Comparison of ENCODE assay signal across 8 cellular contexts in genomic region chr3:52277972-52278509, GRCh38. TPM values are rescaled to one million over a fixed set of nuclear protein-coding genes. Genes with fewer than 3 reads are reported as not detected.
DNase-seq lines count a peak whose midpoint lies in the region; ATAC-seq and TF ChIP-seq lines count a peak whose summit lies in the region.

No MANE protein-coding gene starts in this region.

- TF ChIP-seq CTCF in AG10803 (conservative IDR thresholded peaks at IDR 0.05; ENCODE audit: low read length) (peak; percentile 43), PC-9 (conservative IDR thresholded peaks at IDR 0.05) (peak; percentile 38; the same call in 1 of the 2 replicates), ascending aorta (IDR thresholded peaks at IDR 0.05) (peak; percentile 41 to 56 (median 48)), spleen (IDR thresholded peaks at IDR 0.05 in 8 of 11, conservative IDR thresholded peaks at IDR 0.05 in 3 of 11) (peak in 9 of 11 experiments; percentile 15 to 54 (median 47))

- no peaks in the 10 kb centered on the region for H3K9me2 ChIP-seq in PC-9 (ENCODE audit: insufficient read depth)

- H3K27ac ChIP-seq in PC-9, result peak overlapping the region; percentile 75
- peak overlapping the region; percentile 94 to 97 for H3K27ac ChIP-seq in ascending aorta
- H3K27ac ChIP-seq in iPS-18a (ENCODE audit: low read length), result peak overlapping the region; percentile 93
- H3K27ac ChIP-seq in spleen, result peak overlapping the region; percentile 94 to 99 (median 98)

- BruUV-seq in PC-9 (replicated peaks; lab: Mats Ljungman, UMichigan), result no TSS peak

- H2AFZ ChIP-seq in PC-9, result 0 out of 2 replicates have a peak overlapping the region, but pooled peaks have one; percentile 70

- CTCF ChIA-PET in PC-9 (lab: Charles Lee), result interaction anchor here (0.7 kb wide), 2 partner anchors 41 to 311 kb away, joined by 3 read pairs; partner anchors contain the start of gene PCBP4

- H3K4me3 ChIP-seq in AG10803 (ENCODE audit: low read length) (peak overlapping the region; percentile 97), PC-9 (peak overlapping the region; percentile 78), ascending aorta (peak overlapping the region; percentile 81 to 91), iPS-18a (ENCODE audit: low read length) (peak overlapping the region; percentile 75), spleen (peak overlapping the region; percentile 66 to 95 (median 82))

- peak overlapping the region; percentile 98 for H3K4me2 ChIP-seq in PC-9

- POLR2A ChIA-PET in PC-9 (lab: Charles Lee; ENCODE audit: unreplicated experiment), result interaction anchor here (0.7 to 1.0 kb wide), 2 partner anchors 41 to 304 kb away, joined by 3 to 11 read pairs; partner anchors contain the start of gene ABHD14B

- H3K36me3 ChIP-seq in PC-9 (ENCODE audit: low read depth) (peaks cover 5% of the 10 kb centered on the region), ascending aorta (peaks cover 1 to 3% of the 10 kb centered on the region in 2 donors), iPS-18a (ENCODE audit: control insufficient read depth, low read depth, low read length) (peaks cover 2% of the 10 kb centered on the region), spleen (peaks cover 0 to 28% (median 12%) of the 10 kb centered on the region in 6 donors)

- H3F3A ChIP-seq in PC-9 (ENCODE audit: insufficient read depth, low read depth), result peaks cover 12% of the 10 kb centered on the region; the same call in 1 of the 2 replicates

- H3K4me1 ChIP-seq in PC-9 (replicated peaks; ENCODE audit: insufficient read depth) (peaks cover 23% of the 10 kb centered on the region), ascending aorta (peaks cover 11 to 43% of the 10 kb centered on the region in 2 donors), iPS-18a (ENCODE audit: control insufficient read depth, low read depth, low read length) (peaks cover 4% of the 10 kb centered on the region), spleen (peaks cover 43 to 89% (median 71%) of the 10 kb centered on the region in 6 donors)

- intact Hi-C loops in PC-9 (cut with micrococcal nuclease; ENCODE audit: unreplicated experiment), result loop anchor here (1.0 to 5.0 kb wide), 3 partner anchors 41 to 276 kb away; partner anchors contain the start of gene POC1A
- intact Hi-C loops in ascending aorta (cut with DNase I), result loop anchor here (1.0 to 10.0 kb wide), 6 partner anchors 9 to 407 kb away; partner anchors contain the start of genes DUSP7, GLYCTK, GNL3 and PBRM1
- intact Hi-C loops in spleen (cut with DNase I; ENCODE audit: low total_unique reads), result loop anchor here (5.0 kb wide), 1 partner anchor 41 kb away; the partner anchor contains the start of gene TWF2

- H3K9me3 ChIP-seq in PC-9 (ENCODE audit: insufficient read depth, low read depth) (no peaks in the 10 kb centered on the region), ascending aorta (no peaks in the 10 kb centered on the region), iPS-18a (ENCODE audit: control insufficient read depth, low read depth, low read length) (no peaks in the 10 kb centered on the region), spleen (no peaks in the 10 kb centered on the region)

- DNase-seq in AG10803 (ENCODE audit: low read depth) (peak; percentile 47), PC-9 (no peak), ascending aorta (ENCODE audit: low spot score in 2 of 2) (peak in 1 of 2 donors; percentile 79), spleen (peak; percentile 94), DMS153 (lab: John Stamatoyannopoulos, UW) (no peak)

- no peaks in the 10 kb centered on the region for H3K27me3 ChIP-seq in PC-9 (ENCODE audit: insufficient read depth, low read depth)
- H3K27me3 ChIP-seq in ascending aorta, result no peaks in the 10 kb centered on the region
- no peaks in the 10 kb centered on the region for H3K27me3 ChIP-seq in iPS-18a (ENCODE audit: control insufficient read depth, insufficient read depth, low read length)
- no peaks in the 10 kb centered on the region for H3K27me3 ChIP-seq in spleen (replicated peaks in 1 of 7)

- 0 to 1% (median 0%) methylated on average over 36 to 54 of the region's 54 CpGs for WGBS in spleen, 5 donors

- no peak for TF ChIP-seq POLR2A in spleen (IDR thresholded peaks at IDR 0.05)

- peak overlapping the region; percentile 92 for H3K9ac ChIP-seq in iPS-18a (ENCODE audit: low read length)

- peaks cover 38% of the 10 kb centered on the region for H4K20me1 ChIP-seq in PC-9 (ENCODE audit: insufficient read depth)

- H3K79me2 ChIP-seq in PC-9 (ENCODE audit: low read depth), result peaks cover 51% of the 10 kb centered on the region

- ATAC-seq in GM18868 (IDR thresholded peaks at IDR 0.05; ENCODE audit: unreplicated experiment) (peak; percentile 64), HG03064 (IDR thresholded peaks at IDR 0.05; ENCODE audit: low read depth, unreplicated experiment) (peak; percentile 47)

RNA-seq across cellular contexts. Expression of gene WDR82, which starts 0.4 kb away (rescaled TPM):
- total RNA-seq in PC-9 (2021) (34.2 and 44.5 TPM in 2 replicates), ascending aorta (42.0 TPM), spleen (10 to 100 TPM; 60.5 to 80.6 (median 72.0) TPM)
- 10 to 100 TPM; 20.9 to 35.8 (median 23.6) TPM for polyA plus RNA-seq in spleen

RNA-seq across cellular contexts. Expression of gene GLYCTK, which starts 9.6 kb away (rescaled TPM):
- 8.9 and 11.1 TPM in 2 replicates for total RNA-seq in PC-9 (2021)
- total RNA-seq in ascending aorta, result 15.5 TPM
- 10 to 100 TPM; 13.4 to 31.9 (median 26.8) TPM for total RNA-seq in spleen
- 10 to 100 TPM; 14.9 to 22.5 (median 22.2) TPM for polyA plus RNA-seq in spleen

RNA-seq across cellular contexts. Expression of gene PPM1M, which starts 32.5 kb away (rescaled TPM):
- total RNA-seq in PC-9 (2021) (16.2 TPM in 2 replicates), ascending aorta (20.3 TPM), spleen (10 to 100 TPM; 26.3 to 77.8 (median 55.8) TPM)
- polyA plus RNA-seq in spleen, result 10 to 100 TPM; 29.2 to 37.2 (median 33.6) TPM

RNA-seq across cellular contexts. Expression of gene DNAH1, which starts 38.1 kb away (rescaled TPM):
- total RNA-seq in PC-9 (2021) (5.9 and 6.6 TPM in 2 replicates), ascending aorta (7.6 TPM), spleen (10 to 100 TPM; 21.0 to 35.8 (median 27.1) TPM)
- 10 to 100 TPM in 1 of 3 donors, 1 to 10 TPM in 2; 4.9 to 10.1 (median 9.7) TPM for polyA plus RNA-seq in spleen

RNA-seq across cellular contexts. Expression of gene TWF2, which starts 39.1 kb away (rescaled TPM):
- total RNA-seq in PC-9 (2021), result 102 and 115 TPM in 2 replicates
- 162 TPM for total RNA-seq in ascending aorta
- total RNA-seq in spleen, result 100 to 1,000 TPM in 1 of 7 donors, 10 to 100 TPM in 6; 57.5 to 109 (median 68.2) TPM
- 10 to 100 TPM; 47.3 to 71.4 (median 59.8) TPM for polyA plus RNA-seq in spleen

Comparison
In these comparisons a context has a peak if more than half of its experiments do, and no peak if none do; other contexts are left out.
1. DNase-seq: peak in AG10803 (single experiment) and spleen (single experiment); none in PC-9 (0 of 2) and DMS153 (single experiment).
2. Peak in every context shown above with its lines, with median percentiles within 50 percentile points of each other: H3K4me3 ChIP-seq, CTCF ChIP-seq and H3K27ac ChIP-seq.